ENCODE assay signal across 1 cellular context in the genomic region with DNA sequence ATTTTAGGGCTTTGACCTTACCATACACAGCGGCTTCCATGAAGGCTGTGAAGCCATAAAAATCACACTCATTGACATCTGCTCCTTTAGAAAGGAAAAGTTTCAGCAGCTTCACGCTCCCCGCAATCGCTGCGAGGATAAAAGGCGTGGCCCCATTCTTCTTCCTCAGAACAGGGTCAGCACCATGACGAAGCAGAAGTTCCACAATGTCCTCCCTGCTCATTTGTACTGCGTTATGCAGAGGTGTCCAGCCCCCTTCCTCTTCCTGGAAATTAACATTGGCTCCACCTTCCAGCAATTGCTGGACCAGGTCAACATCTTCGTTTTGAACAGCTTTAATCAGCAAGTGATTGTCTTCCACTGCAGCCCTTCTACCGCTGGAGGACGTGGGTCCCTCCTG.
TF ChIP-seq lines count a peak whose summit lies in the region.

No MANE protein-coding gene starts in this region.

TF ChIP-seq in GM12878, 131 proteins besides CTCF, POLR2A, EP300 and RAD21:
- TF ChIP-seq EGR1 (IDR thresholded peaks at IDR 0.05; ENCODE audit: borderline replicate concordance in 1 of 2, low read depth in 2 of 2, low read length in 2 of 2) (no peak), NR2F1 (conservative IDR thresholded peaks at IDR 0.05) (no peak), FOS (IDR thresholded peaks at IDR 0.05; ENCODE audit: borderline replicate concordance, extremely low read depth, insufficient read length) (no peak), RBBP5 (conservative IDR thresholded peaks at IDR 0.05) (no peak), PML (IDR thresholded peaks at IDR 0.05; ENCODE audit: low read length) (no peak), KDM1A (IDR thresholded peaks at IDR 0.05; ENCODE audit: borderline replicate concordance) (no peak), NFYA (IDR thresholded peaks at IDR 0.05; ENCODE audit: borderline replicate concordance, low read depth, low read length) (no peak), IKZF2 (IDR thresholded peaks at IDR 0.05) (no peak), HDAC6 (IDR thresholded peaks at IDR 0.05; ENCODE audit: unreplicated experiment) (no peak), YBX1 (IDR thresholded peaks at IDR 0.05) (no peak), TCF12 (IDR thresholded peaks at IDR 0.05; ENCODE audit: low read depth, low read length) (no peak), WRNIP1 (IDR thresholded peaks at IDR 0.05; ENCODE audit: borderline replicate concordance, low read depth, low read length) (no peak), IKZF1 (conservative IDR thresholded peaks at IDR 0.05) (no peak)
- TF ChIP-seq, protein P1, sequence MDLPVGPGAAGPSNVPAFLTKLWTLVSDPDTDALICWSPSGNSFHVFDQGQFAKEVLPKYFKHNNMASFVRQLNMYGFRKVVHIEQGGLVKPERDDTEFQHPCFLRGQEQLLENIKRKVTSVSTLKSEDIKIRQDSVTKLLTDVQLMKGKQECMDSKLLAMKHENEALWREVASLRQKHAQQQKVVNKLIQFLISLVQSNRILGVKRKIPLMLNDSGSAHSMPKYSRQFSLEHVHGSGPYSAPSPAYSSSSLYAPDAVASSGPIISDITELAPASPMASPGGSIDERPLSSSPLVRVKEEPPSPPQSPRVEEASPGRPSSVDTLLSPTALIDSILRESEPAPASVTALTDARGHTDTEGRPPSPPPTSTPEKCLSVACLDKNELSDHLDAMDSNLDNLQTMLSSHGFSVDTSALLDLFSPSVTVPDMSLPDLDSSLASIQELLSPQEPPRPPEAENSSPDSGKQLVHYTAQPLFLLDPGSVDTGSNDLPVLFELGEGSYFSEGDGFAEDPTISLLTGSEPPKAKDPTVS (IDR thresholded peaks at IDR 0.05; ENCODE audit: low read depth, low read length) = no peak
- TF ChIP-seq, protein P2, sequence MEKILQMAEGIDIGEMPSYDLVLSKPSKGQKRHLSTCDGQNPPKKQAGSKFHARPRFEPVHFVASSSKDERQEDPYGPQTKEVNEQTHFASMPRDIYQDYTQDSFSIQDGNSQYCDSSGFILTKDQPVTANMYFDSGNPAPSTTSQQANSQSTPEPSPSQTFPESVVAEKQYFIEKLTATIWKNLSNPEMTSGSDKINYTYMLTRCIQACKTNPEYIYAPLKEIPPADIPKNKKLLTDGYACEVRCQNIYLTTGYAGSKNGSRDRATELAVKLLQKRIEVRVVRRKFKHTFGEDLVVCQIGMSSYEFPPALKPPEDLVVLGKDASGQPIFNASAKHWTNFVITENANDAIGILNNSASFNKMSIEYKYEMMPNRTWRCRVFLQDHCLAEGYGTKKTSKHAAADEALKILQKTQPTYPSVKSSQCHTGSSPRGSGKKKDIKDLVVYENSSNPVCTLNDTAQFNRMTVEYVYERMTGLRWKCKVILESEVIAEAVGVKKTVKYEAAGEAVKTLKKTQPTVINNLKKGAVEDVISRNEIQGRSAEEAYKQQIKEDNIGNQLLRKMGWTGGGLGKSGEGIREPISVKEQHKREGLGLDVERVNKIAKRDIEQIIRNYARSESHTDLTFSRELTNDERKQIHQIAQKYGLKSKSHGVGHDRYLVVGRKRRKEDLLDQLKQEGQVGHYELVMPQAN (conservative IDR thresholded peaks at IDR 0.05) = no peak
- TF ChIP-seq, protein P3, sequence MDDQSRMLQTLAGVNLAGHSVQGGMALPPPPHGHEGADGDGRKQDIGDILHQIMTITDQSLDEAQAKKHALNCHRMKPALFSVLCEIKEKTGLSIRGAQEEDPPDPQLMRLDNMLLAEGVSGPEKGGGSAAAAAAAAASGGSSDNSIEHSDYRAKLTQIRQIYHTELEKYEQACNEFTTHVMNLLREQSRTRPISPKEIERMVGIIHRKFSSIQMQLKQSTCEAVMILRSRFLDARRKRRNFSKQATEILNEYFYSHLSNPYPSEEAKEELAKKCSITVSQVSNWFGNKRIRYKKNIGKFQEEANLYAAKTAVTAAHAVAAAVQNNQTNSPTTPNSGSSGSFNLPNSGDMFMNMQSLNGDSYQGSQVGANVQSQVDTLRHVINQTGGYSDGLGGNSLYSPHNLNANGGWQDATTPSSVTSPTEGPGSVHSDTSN (IDR thresholded peaks at IDR 0.05; ENCODE audit: insufficient replicate concordance, low read depth, low read length) = no peak
- TF ChIP-seq, protein P4, sequence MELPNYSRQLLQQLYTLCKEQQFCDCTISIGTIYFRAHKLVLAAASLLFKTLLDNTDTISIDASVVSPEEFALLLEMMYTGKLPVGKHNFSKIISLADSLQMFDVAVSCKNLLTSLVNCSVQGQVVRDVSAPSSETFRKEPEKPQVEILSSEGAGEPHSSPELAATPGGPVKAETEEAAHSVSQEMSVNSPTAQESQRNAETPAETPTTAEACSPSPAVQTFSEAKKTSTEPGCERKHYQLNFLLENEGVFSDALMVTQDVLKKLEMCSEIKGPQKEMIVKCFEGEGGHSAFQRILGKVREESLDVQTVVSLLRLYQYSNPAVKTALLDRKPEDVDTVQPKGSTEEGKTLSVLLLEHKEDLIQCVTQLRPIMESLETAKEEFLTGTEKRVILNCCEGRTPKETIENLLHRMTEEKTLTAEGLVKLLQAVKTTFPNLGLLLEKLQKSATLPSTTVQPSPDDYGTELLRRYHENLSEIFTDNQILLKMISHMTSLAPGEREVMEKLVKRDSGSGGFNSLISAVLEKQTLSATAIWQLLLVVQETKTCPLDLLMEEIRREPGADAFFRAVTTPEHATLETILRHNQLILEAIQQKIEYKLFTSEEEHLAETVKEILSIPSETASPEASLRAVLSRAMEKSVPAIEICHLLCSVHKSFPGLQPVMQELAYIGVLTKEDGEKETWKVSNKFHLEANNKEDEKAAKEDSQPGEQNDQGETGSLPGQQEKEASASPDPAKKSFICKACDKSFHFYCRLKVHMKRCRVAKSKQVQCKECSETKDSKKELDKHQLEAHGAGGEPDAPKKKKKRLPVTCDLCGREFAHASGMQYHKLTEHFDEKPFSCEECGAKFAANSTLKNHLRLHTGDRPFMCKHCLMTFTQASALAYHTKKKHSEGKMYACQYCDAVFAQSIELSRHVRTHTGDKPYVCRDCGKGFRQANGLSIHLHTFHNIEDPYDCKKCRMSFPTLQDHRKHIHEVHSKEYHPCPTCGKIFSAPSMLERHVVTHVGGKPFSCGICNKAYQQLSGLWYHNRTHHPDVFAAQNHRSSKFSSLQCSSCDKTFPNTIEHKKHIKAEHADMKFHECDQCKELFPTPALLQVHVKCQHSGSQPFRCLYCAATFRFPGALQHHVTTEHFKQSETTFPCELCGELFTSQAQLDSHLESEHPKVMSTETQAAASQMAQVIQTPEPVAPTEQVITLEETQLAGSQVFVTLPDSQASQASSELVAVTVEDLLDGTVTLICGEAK (IDR thresholded peaks at IDR 0.05; ENCODE audit: borderline replicate concordance) = no peak
- TF ChIP-seq, protein P5, sequence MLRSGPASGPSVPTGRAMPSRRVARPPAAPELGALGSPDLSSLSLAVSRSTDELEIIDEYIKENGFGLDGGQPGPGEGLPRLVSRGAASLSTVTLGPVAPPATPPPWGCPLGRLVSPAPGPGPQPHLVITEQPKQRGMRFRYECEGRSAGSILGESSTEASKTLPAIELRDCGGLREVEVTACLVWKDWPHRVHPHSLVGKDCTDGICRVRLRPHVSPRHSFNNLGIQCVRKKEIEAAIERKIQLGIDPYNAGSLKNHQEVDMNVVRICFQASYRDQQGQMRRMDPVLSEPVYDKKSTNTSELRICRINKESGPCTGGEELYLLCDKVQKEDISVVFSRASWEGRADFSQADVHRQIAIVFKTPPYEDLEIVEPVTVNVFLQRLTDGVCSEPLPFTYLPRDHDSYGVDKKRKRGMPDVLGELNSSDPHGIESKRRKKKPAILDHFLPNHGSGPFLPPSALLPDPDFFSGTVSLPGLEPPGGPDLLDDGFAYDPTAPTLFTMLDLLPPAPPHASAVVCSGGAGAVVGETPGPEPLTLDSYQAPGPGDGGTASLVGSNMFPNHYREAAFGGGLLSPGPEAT (IDR thresholded peaks at IDR 0.05; ENCODE audit: low read depth) = no peak
TF ChIP-seq in GM12878: peak in this region for 0.
